11 cellular contexts compared by ENCODE assay signal in the genomic region with DNA sequence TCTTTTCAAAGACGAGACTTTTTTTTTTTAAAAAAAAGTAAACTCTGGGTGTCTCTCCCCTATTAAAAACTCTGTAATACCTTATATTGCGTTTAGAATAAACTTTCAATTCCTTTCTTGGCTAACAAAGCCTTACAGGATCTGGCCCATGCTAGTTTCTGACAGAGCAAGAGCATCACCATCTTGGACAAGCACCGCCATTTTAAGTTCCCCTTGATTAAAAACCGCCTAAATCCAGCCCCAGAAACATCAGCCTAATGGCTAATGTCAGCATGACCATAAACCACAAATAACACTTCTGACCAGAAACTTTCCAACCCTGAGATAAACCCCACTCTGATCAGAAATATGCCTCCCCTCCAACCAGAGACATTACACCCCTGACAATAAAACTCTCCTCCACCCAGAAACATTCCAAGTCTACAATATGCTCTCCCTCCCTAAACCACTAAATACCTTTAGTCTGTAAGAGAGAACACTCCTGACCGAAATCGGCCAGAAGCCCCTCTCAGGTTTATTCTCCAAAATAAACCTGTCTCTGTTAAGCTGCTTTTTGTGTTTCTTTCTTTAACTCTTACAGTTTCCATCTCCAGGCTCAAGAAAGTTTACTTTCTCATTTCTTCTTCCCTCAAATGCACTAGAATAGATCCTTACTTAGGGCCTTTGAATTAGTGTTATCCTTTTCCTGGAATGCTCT. TPM values are rescaled to one million over a fixed set of nuclear protein-coding genes. Genes with fewer than 3 reads are reported as not detected.
DNase-seq lines count a peak whose midpoint lies in the region; ATAC-seq and TF ChIP-seq lines count a peak whose summit lies in the region.
"Had no signal": no experiment of that assay in that cellular context is flagged by ENCODE, and none has a peak within 500 bp of the region (broad histone marks: within the 10 kb centered on the region; RNA-seq: fewer than 3 reads in every experiment).

No MANE protein-coding gene starts in this region.

- ATAC-seq in activated T-cell treated with anti-CD3 and anti-CD28 coated beads, Interleukin-2, amount 50 U/mL, for 4 hours = no peak
- ATAC-seq in psoas muscle = no peak

- no peaks in the 10 kb centered on the region for H3K9me3 Mint-ChIP-seq in activated T-cell treated with anti-CD3 and anti-CD28 coated beads, Interleukin-2, amount 50 U/mL, for 4 hours
- H3K9me3 Mint-ChIP-seq in osteocyte (ENCODE audit: unreplicated experiment) = peaks cover 13% of the 10 kb centered on the region

- H3K27me3 Mint-ChIP-seq in activated T-cell treated with anti-CD3 and anti-CD28 coated beads, Interleukin-2, amount 50 U/mL, for 4 hours (ENCODE audit: low read depth) = no peaks in the 10 kb centered on the region
- no peaks in the 10 kb centered on the region for H3K27me3 Mint-ChIP-seq in osteocyte (ENCODE audit: unreplicated experiment)

- H3K9me3 ChIP-seq in OCI-LY3 (ENCODE audit: insufficient read depth, low read length) = peaks cover 5% of the 10 kb centered on the region; the same call in 1 of the 2 replicates
- H3K9me3 ChIP-seq in ectodermal cell (ENCODE audit: control insufficient read depth, low read length) = no peaks in the 10 kb centered on the region
- H3K9me3 ChIP-seq in adrenal gland (replicated peaks in 1 of 3) = no peaks in the 10 kb centered on the region
- no peaks in the 10 kb centered on the region for H3K9me3 ChIP-seq in psoas muscle

- H3K4me1 Mint-ChIP-seq in activated T-cell treated with anti-CD3 and anti-CD28 coated beads, Interleukin-2, amount 50 U/mL, for 4 hours (ENCODE audit: low read depth) = peaks cover 39% of the 10 kb centered on the region
- H3K4me1 Mint-ChIP-seq in osteocyte (ENCODE audit: unreplicated experiment) = peaks cover 36% of the 10 kb centered on the region

- no peaks in the 10 kb centered on the region for H4K20me1 ChIP-seq in OCI-LY3 (ENCODE audit: insufficient read depth, low read length)

- H3K4me1 ChIP-seq in OCI-LY3 (ENCODE audit: low read length) (peaks cover 33% of the 10 kb centered on the region), ectodermal cell (ENCODE audit: control insufficient read depth, insufficient read depth, low read length) (peaks cover 11% of the 10 kb centered on the region), adrenal gland (replicated peaks in 1 of 2) (peaks cover 6 to 19% of the 10 kb centered on the region in 2 donors), psoas muscle (peaks cover 12% of the 10 kb centered on the region)

- no peaks in the 10 kb centered on the region for H3K36me3 Mint-ChIP-seq in activated T-cell treated with anti-CD3 and anti-CD28 coated beads, Interleukin-2, amount 50 U/mL, for 4 hours (ENCODE audit: insufficient read depth)
- H3K36me3 Mint-ChIP-seq in osteocyte (ENCODE audit: unreplicated experiment) = no peaks in the 10 kb centered on the region

- H3K27ac ChIP-seq in OCI-LY3 (ENCODE audit: low read length) (no peak overlapping the region), ectodermal cell (ENCODE audit: insufficient read depth, low read depth, low read length, poor library complexity, severe bottlenecking) (no peak overlapping the region), adrenal gland (no peak overlapping the region), psoas muscle (no peak overlapping the region)

- 0 out of 2 replicates have a peak overlapping the region, but pooled peaks have one; percentile 75 for H2AFZ ChIP-seq in OCI-LY3 (ENCODE audit: low read depth, low read length)

- TF ChIP-seq CTCF in OCI-LY3 (IDR thresholded peaks at IDR 0.05; ENCODE audit: low read depth, low read length) (no peak), osteocyte (IDR thresholded peaks at IDR 0.05) (no peak), adrenal gland (IDR thresholded peaks at IDR 0.05) (no peak), psoas muscle (IDR thresholded peaks at IDR 0.05) (no peak)

- H3K9ac ChIP-seq in OCI-LY3 (ENCODE audit: low read length) = 0 out of 2 replicates have a peak overlapping the region, but pooled peaks have one; percentile 85

- no peak for TF ChIP-seq POLR2A in adrenal gland (IDR thresholded peaks at IDR 0.05)

- WGBS in ectodermal cell, 2 experiments = 91 to 95% methylated on average over 6 of the region's 6 CpGs
- 93 to 97% (median 96%) methylated on average over 6 of the region's 6 CpGs for WGBS in adrenal gland, 4 donors
- WGBS in psoas muscle, 3 donors = 92 to 98% (median 97%) methylated on average over 6 of the region's 6 CpGs

- peak overlapping the region; percentile 84 for H3K4me2 ChIP-seq in OCI-LY3 (ENCODE audit: low read length)

- DNase-seq in activated T-cell treated with anti-CD3 and anti-CD28 coated beads, Interleukin-2, amount 50 U/mL, for 4 hours = no peak
- DNase-seq in activated T-cell treated with anti-CD3 and anti-CD28 coated beads for 4 hours (no peak), osteocyte (ENCODE audit: extremely low spot score, unreplicated experiment) (no peak), DMS79 (lab: John Stamatoyannopoulos, UW) (no peak), adrenal gland (no peak), psoas muscle (no peak)
- DNase-seq: NCI-H1436, NCI-H69 had no signal

- peak overlapping the region; percentile 96 for H3K27ac Mint-ChIP-seq in osteocyte (ENCODE audit: unreplicated experiment)

- peak overlapping the region; percentile 82 for H3K4me3 ChIP-seq in OCI-LY3 (ENCODE audit: low read length)
- H3K4me3 ChIP-seq in ectodermal cell (ENCODE audit: insufficient read depth, low read depth, low read length) = peak overlapping the region; percentile 75
- no peak overlapping the region for H3K4me3 ChIP-seq in adrenal gland
- H3K4me3 ChIP-seq in psoas muscle = no peak overlapping the region

- H3K27me3 ChIP-seq in OCI-LY3 (ENCODE audit: low read depth, low read length) (no peaks in the 10 kb centered on the region), ectodermal cell (ENCODE audit: control insufficient read depth, insufficient read depth, low read length, poor library complexity, severe bottlenecking) (no peaks in the 10 kb centered on the region), adrenal gland (no peaks in the 10 kb centered on the region), psoas muscle (ENCODE audit: insufficient read depth in 3 of 3, low read length in 2 of 3) (no peaks in the 10 kb centered on the region)
- H3K27me3 ChIP-seq: hepatocyte had no signal

- intact Hi-C loops in adrenal gland (cut with DNase I) = no loop called here
- intact Hi-C loops in psoas muscle (cut with DNase I) = no loop called here

- H3K36me3 ChIP-seq in OCI-LY3 (replicated peaks; ENCODE audit: low read depth, low read length) (peaks cover 3% of the 10 kb centered on the region), ectodermal cell (ENCODE audit: control insufficient read depth, insufficient read depth, low read length) (no peaks in the 10 kb centered on the region), adrenal gland (replicated peaks in 1 of 2) (no peaks in the 10 kb centered on the region), psoas muscle (ENCODE audit: insufficient read depth in 1 of 2, low read depth in 1 of 2) (no peaks in the 10 kb centered on the region)

- peak overlapping the region; percentile 97 for H3K4me3 Mint-ChIP-seq in activated T-cell treated with anti-CD3 and anti-CD28 coated beads, Interleukin-2, amount 50 U/mL, for 4 hours
- no peak overlapping the region for H3K4me3 Mint-ChIP-seq in osteocyte (ENCODE audit: unreplicated experiment)

- peaks cover 40% of the 10 kb centered on the region for H3K79me2 ChIP-seq in OCI-LY3 (ENCODE audit: low read length)

RNA-seq across cellular contexts. Expression of gene AKAP11, which starts 1.6 kb away (rescaled TPM):
- 10 to 100 TPM; 26.9 to 29.8 (median 29.2) TPM for total RNA-seq in activated T-cell treated with anti-CD3 and anti-CD28 coated beads, Interleukin-2, amount 50 U/mL, for 4 hours
- polyA plus RNA-seq in ectodermal cell (2013, experiment 1 of 4) = 18.6 TPM
- 20.1 TPM for polyA plus RNA-seq in ectodermal cell (2013, experiment 2 of 4)
- polyA plus RNA-seq in ectodermal cell (2013, experiment 3 of 4) = 16.2 TPM
- polyA plus RNA-seq in ectodermal cell (2013, experiment 4 of 4) = 19.0 TPM
- total RNA-seq in osteocyte (34.8 and 37.3 TPM in 2 replicates), adrenal gland (10 to 100 TPM; 20.8 to 42.2 (median 35.1) TPM), psoas muscle (10 to 100 TPM; 12.0 to 17.7 (median 15.5) TPM)
- polyA plus RNA-seq in adrenal gland (10 to 100 TPM in 1 of 3 donors, 1 to 10 TPM in 2; 5.0 to 22.9 (median 5.6) TPM), psoas muscle (10 to 100 TPM in 1 of 3 donors, 1 to 10 TPM in 2; 2.6 to 11.4 (median 2.7) TPM)

Comparison
In these comparisons a context has a peak if more than half of its experiments do, and no peak if none do; other contexts are left out.
1. H3K4me3 ChIP-seq: peak in OCI-LY3 (single experiment) and ectodermal cell (single experiment); none in adrenal gland (0 of 4) and psoas muscle (single experiment).